ENCODE assay signal across 8 cellular contexts in genomic region chr21:44338971-44339910, GRCh38. TPM values are rescaled to one million over a fixed set of nuclear protein-coding genes. Genes with fewer than 3 reads are reported as not detected.
DNase-seq lines count a peak whose midpoint lies in the region; ATAC-seq and TF ChIP-seq lines count a peak whose summit lies in the region.

TSS of gene CFAP410 (minus strand) at chr21:44339390. CDS start at chr21:44339194, 196 bp downstream.

- peak in 1 of 4 experiments; percentile 10 for TF ChIP-seq CTCF in prostate gland (IDR thresholded peaks at IDR 0.05)

- H3K27ac ChIP-seq in prostate gland = peak within 1 kb of the TSS; percentile 94 to 98

- H3K36me3 ChIP-seq in prostate gland = no peaks in the 10 kb centered on the region

- under 1% methylated on average over 61 of the region's 90 CpGs for WGBS in prostate gland

- no peaks in the 10 kb centered on the region for H3K36me3 Mint-ChIP-seq in T-helper 17 cell (ENCODE audit: low read depth)

- ATAC-seq in GM18502 (IDR thresholded peaks at IDR 0.05; ENCODE audit: poor library complexity, unreplicated experiment) (peak; percentile 92), HG02943 (IDR thresholded peaks at IDR 0.05; ENCODE audit: low read depth, unreplicated experiment) (peak; percentile 73), T-helper 17 cell (peak; percentile 90), left ventricle myocardium superior (peak; percentile 93)

- intact Hi-C loops in left ventricle myocardium superior (cut with micrococcal nuclease) = no loop called here
- intact Hi-C loops in prostate gland (cut with DNase I) = no loop called here

- H3K27ac Mint-ChIP-seq in T-helper 17 cell = peak within 1 kb of the TSS; percentile 96

- H3K27me3 Mint-ChIP-seq in T-helper 17 cell = no peaks in the 10 kb centered on the region

- TF ChIP-seq POLR2A in prostate gland (IDR thresholded peaks at IDR 0.05) = peak; percentile 79

- H3K27me3 ChIP-seq in prostate gland (replicated peaks; ENCODE audit: insufficient read depth) = no peaks in the 10 kb centered on the region

- no peaks in the 10 kb centered on the region for H3K4me1 ChIP-seq in prostate gland (replicated peaks)

- H3K4me3 Mint-ChIP-seq in T-helper 17 cell = peak within 1 kb of the TSS; percentile 95

- DNase-seq in NCI-H187 (lab: John Stamatoyannopoulos, UW) (peak; percentile 89 to 91), T-helper 17 cell (peak; percentile 92 to 94 (median 93)), amygdala (lab: John Stamatoyannopoulos, UW) (peak; percentile 52 to 99 (median 93)), left ventricle myocardium superior (peak; percentile 97), prostate gland (ENCODE audit: low spot score) (peak; percentile 87), ureter (ENCODE audit: low spot score) (peak; percentile 95)

- H3K4me1 Mint-ChIP-seq in T-helper 17 cell = peaks cover 9% of the 10 kb centered on the region

- H3K4me3 ChIP-seq in prostate gland = peak within 1 kb of the TSS; percentile 71 to 79

- no peaks in the 10 kb centered on the region for H3K9me3 ChIP-seq in T-helper 17 cell (ENCODE audit: control insufficient read depth, low read length, poor library complexity, severe bottlenecking)
- H3K9me3 ChIP-seq in prostate gland = no peaks in the 10 kb centered on the region

RNA-seq across cellular contexts. Expression of gene CFAP410, which starts in this region (rescaled TPM):
- total RNA-seq in T-helper 17 cell = 10 to 100 TPM; 48.0 to 54.2 TPM
- 14.9 TPM for total RNA-seq in left ventricle myocardium superior
- total RNA-seq in prostate gland = 10 to 100 TPM; 62.5 to 71.3 TPM
- total RNA-seq in ureter = 20.2 TPM

Comparison
In these comparisons a context has a peak if more than half of its experiments do, and no peak if none do; other contexts are left out.
1. Peak in every context shown above with its lines: DNase-seq, ATAC-seq, H3K4me3 ChIP-seq and H3K27ac ChIP-seq.